In the genomic region with DNA sequence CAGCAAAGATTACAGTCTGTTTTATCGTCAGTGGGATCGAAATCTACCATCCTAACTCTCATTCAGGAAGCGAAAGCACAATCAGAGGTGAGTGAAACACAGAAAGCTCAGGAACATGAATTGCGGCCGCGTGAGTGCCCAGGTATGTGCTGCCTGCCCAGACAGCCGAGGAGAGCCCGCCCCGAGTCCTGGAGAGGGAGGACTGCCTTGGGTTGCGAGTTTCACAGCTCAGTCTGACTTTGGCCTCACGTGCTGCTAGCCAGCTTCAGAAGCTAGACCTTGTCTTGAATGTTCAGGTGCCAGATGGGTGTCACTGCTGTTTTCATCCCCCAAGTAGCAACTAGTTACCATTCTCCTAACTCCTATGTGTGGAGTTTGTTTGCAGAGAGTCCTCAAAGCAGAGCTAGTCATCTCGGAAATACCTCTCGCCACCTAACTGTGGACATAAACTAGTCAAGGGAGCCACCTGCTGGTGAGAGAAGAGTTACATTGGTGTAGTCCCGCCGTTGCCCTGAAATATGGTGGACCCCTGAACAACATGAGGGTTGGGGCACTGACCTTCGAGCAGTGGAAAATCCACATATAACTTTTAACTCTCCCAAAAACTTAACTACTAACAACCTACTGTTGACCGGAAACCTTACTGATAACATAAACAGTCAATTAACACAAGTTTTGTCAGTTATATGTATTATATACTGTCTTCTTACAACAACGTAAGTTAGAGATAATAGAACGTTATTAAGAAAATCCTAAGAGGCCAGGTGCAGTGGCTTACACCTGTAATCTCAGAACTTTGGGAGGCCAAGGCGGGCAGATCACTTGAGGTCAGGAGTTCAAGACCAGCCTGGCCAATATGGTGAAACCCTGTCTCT, we compare ENCODE assay signal across 9 cellular contexts.
DNase-seq lines count a peak whose midpoint lies in the region; ATAC-seq and TF ChIP-seq lines count a peak whose summit lies in the region.
"Had no signal": no experiment of that assay in that cellular context is flagged by ENCODE, and none has a peak within 500 bp of the region (broad histone marks: within the 10 kb centered on the region; RNA-seq: fewer than 3 reads in every experiment).

No MANE protein-coding gene starts in this region.

- peak; percentile 68 for TF ChIP-seq CTCF in CD8-positive, alpha-beta T cell (IDR thresholded peaks at IDR 0.05)
- peak; percentile 26 for TF ChIP-seq CTCF in colonic mucosa (IDR thresholded peaks at IDR 0.05)
- TF ChIP-seq CTCF in lower leg skin (IDR thresholded peaks at IDR 0.05), result peak in 1 of 3 donors; percentile 32

- H3K27me3 ChIP-seq in CD8-positive, alpha-beta T cell (ENCODE audit: insufficient read depth, low read length), result no peaks in the 10 kb centered on the region
- no peaks in the 10 kb centered on the region for H3K27me3 ChIP-seq in colonic mucosa

- peak; percentile 87 for ATAC-seq in CD8-positive, alpha-beta T cell
- ATAC-seq in GM19438 (IDR thresholded peaks at IDR 0.05; ENCODE audit: low read depth, unreplicated experiment) (peak; percentile 86), HG03469 (IDR thresholded peaks at IDR 0.05; ENCODE audit: unreplicated experiment) (peak; percentile 78)

- peak; percentile 25 to 74 (median 55) for DNase-seq in CD8-positive, alpha-beta T cell
- DNase-seq in NCI-H510A (lab: John Stamatoyannopoulos, UW), result peak; percentile 66
- peak; percentile 46 to 64 for DNase-seq in activated CD4-positive, alpha-beta T cell treated with anti-CD3 and anti-CD28 coated beads for 24 hours (ENCODE audit: low read depth in 2 of 2)
- peak; percentile 68 for DNase-seq in colonic mucosa
- DNase-seq in lower leg skin (ENCODE audit: low spot score in 2 of 2), result peak; percentile 61 to 83
- DNase-seq in stimulated activated CD8-positive, alpha-beta memory T cell treated with anti-CD3 and anti-CD28 coated beads, Interleukin-12 subunit alpha, Interleukin-12 subunit beta, amount 100 ng/mL, for 4 hours (ENCODE audit: low read depth), result peak; percentile 22

- H3K9me3 ChIP-seq in CD8-positive, alpha-beta T cell (ENCODE audit: low read length), result no peaks in the 10 kb centered on the region
- H3K9me3 ChIP-seq in colonic mucosa, result no peaks in the 10 kb centered on the region

- no peak overlapping the region for H3K27ac Mint-ChIP-seq in CD8-positive, alpha-beta T cell

- intact Hi-C loops in CD8-positive, alpha-beta T cell (cut with DNase I, micrococcal nuclease), result loop anchor here (1.0 kb wide), 3 partner anchors 238 to 512 kb away; no protein-coding TSS in a partner anchor
- intact Hi-C loops in colonic mucosa (cut with DNase I) (loop anchor here (10.0 kb wide), 1 partner anchor 508 kb away; no protein-coding TSS in a partner anchor), lower leg skin (cut with DNase I; ENCODE audit: low total_unique reads) (loop anchor here (10.0 kb wide), 1 partner anchor 508 kb away; no protein-coding TSS in a partner anchor)

- WGBS in lower leg skin, 2 donors, result 57 to 67% methylated on average over 20 of the region's 20 CpGs

- H3K4me3 Mint-ChIP-seq in CD8-positive, alpha-beta T cell, result no peak overlapping the region

- H3K4me1 ChIP-seq in CD8-positive, alpha-beta T cell (ENCODE audit: insufficient read depth, low read length), result no peaks in the 10 kb centered on the region
- no peaks in the 10 kb centered on the region for H3K4me1 ChIP-seq in colonic mucosa

- no peaks in the 10 kb centered on the region for H3K36me3 ChIP-seq in CD8-positive, alpha-beta T cell (ENCODE audit: insufficient read depth, low read length)
- no peaks in the 10 kb centered on the region for H3K36me3 ChIP-seq in colonic mucosa

- CTCF ChIA-PET in CD8-positive, alpha-beta T cell (lab: Charles Lee), result interaction anchor here (0.6 to 4.4 kb wide), 26 partner anchors 9 to 520 kb away, joined by 3 to 47 read pairs (median 4); no protein-coding TSS in a partner anchor

- peaks cover 6% of the 10 kb centered on the region for H3K4me1 Mint-ChIP-seq in CD8-positive, alpha-beta T cell (ENCODE audit: low read depth)

- no peaks in the 10 kb centered on the region for H3K27me3 Mint-ChIP-seq in CD8-positive, alpha-beta T cell (ENCODE audit: low read depth)

- H3K4me3 ChIP-seq in CD8-positive, alpha-beta T cell (ENCODE audit: low read depth, low read length), result no peak overlapping the region
- H3K4me3 ChIP-seq in colonic mucosa (no peak overlapping the region), lower leg skin (ENCODE audit: low read depth, poor library complexity, severe bottlenecking) (no peak overlapping the region)
- H3K4me3 ChIP-seq: SK-N-MC had no signal

- no peak overlapping the region for H3K9ac ChIP-seq in colonic mucosa (ENCODE audit: low read depth in 2 of 2, low read length in 2 of 2)

- no peak for TF ChIP-seq POLR2A in lower leg skin (IDR thresholded peaks at IDR 0.05)

- H3K27ac ChIP-seq in CD8-positive, alpha-beta T cell (ENCODE audit: low read depth, low read length), result no peak overlapping the region
- H3K27ac ChIP-seq in colonic mucosa, result no peak overlapping the region
- H3K27ac ChIP-seq: SK-N-MC had no signal

- POLR2A ChIA-PET in CD8-positive, alpha-beta T cell (lab: Charles Lee), result no interaction called here

- H3K36me3 Mint-ChIP-seq in CD8-positive, alpha-beta T cell, result peaks cover 5% of the 10 kb centered on the region

- H3K9me3 Mint-ChIP-seq in CD8-positive, alpha-beta T cell, result no peaks in the 10 kb centered on the region

Comparison
In these comparisons a context has a peak if more than half of its experiments do, and no peak if none do; other contexts are left out.
1. DNase-seq: peak in every context shown above with its lines; median percentile 72 in lower leg skin; 68 in colonic mucosa; 66 in NCI-H510A; 55 in CD8-positive, alpha-beta T cell; 55 in activated CD4-positive, alpha-beta T cell treated with anti-CD3 and anti-CD28 coated beads for 24 hours; 22 in stimulated activated CD8-positive, alpha-beta memory T cell treated with anti-CD3 and anti-CD28 coated beads, Interleukin-12 subunit alpha, Interleukin-12 subunit beta, amount 100 ng/mL, for 4 hours.